14 cellular contexts compared by ENCODE assay signal in genomic region chr2:119545076-119545475, GRCh38. TPM values are rescaled to one million over a fixed set of nuclear protein-coding genes. Genes with fewer than 3 reads are reported as not detected.
DNase-seq lines count a peak whose midpoint lies in the region; ATAC-seq and TF ChIP-seq lines count a peak whose summit lies in the region.
"Had no signal": no experiment of that assay in that cellular context is flagged by ENCODE, and none has a peak within 500 bp of the region (broad histone marks: within the 10 kb centered on the region; RNA-seq: fewer than 3 reads in every experiment).

No MANE protein-coding gene starts in this region.

- peaks cover 57% of the 10 kb centered on the region for H3K27me3 Mint-ChIP-seq in activated naive CD8-positive, alpha-beta T cell treated with anti-CD3 and anti-CD28 coated beads, Interleukin-2, amount 10 ng/mL, durations not matched to agents 7 days and 5 days
- peaks cover 70% of the 10 kb centered on the region for H3K27me3 Mint-ChIP-seq in activated naive CD8-positive, alpha-beta T cell treated with anti-CD3 and anti-CD28 coated beads for 36 hours
- H3K27me3 Mint-ChIP-seq in mesothelial cell of epicardium (ENCODE audit: low read depth) (no peaks in the 10 kb centered on the region), type B pancreatic cell (peaks cover 11% of the 10 kb centered on the region)

- DNase-seq in activated naive CD8-positive, alpha-beta T cell treated with anti-CD3 and anti-CD28 coated beads, Interleukin-2, amount 10 ng/mL, durations not matched to agents 7 days and 5 days: no peak
- DNase-seq in activated naive CD8-positive, alpha-beta T cell treated with anti-CD3 and anti-CD28 coated beads for 36 hours: no peak
- DNase-seq in mesothelial cell of epicardium (ENCODE audit: low spot score in 2 of 2, unreplicated experiment in 2 of 2) (no peak), type B pancreatic cell (ENCODE audit: extremely low spot score, unreplicated experiment) (no peak), NOMO-1 treated with DMSO at 0.1 percent for 48 hours (lab: John Stamatoyannopoulos, UW; ENCODE audit: unreplicated experiment) (no peak)
- DNase-seq: activated CD4-positive, alpha-beta T cell treated with anti-CD3 and anti-CD28 coated beads for 4 hours; NCI-H187 treated with DMSO at 0.1 percent for 48 hours had no signal

- H3K27me3 ChIP-seq in duodenal mucosa (ENCODE audit: control insufficient read depth in 1 of 2, insufficient read depth in 2 of 2, low read length in 2 of 2): no peaks in the 10 kb centered on the region

- ATAC-seq in activated naive CD8-positive, alpha-beta T cell treated with anti-CD3 and anti-CD28 coated beads, Interleukin-2, amount 10 ng/mL, durations not matched to agents 7 days and 5 days (ENCODE audit: low read depth): no peak
- ATAC-seq in GM19035 (IDR thresholded peaks at IDR 0.05; ENCODE audit: unreplicated experiment) (no peak), GM21737 (IDR thresholded peaks at IDR 0.05; ENCODE audit: unreplicated experiment) (no peak)

- H3K27ac ChIP-seq in duodenal mucosa (ENCODE audit: low read depth, low read length): peak overlapping the region; percentile 79
- H3K27ac ChIP-seq: HL-60 had no signal

- H3K9me3 ChIP-seq in duodenal mucosa (ENCODE audit: control insufficient read depth in 1 of 2, low read length in 2 of 2): peaks cover 0 to 1% of the 10 kb centered on the region in 2 donors

- H3K36me3 ChIP-seq in duodenal mucosa (ENCODE audit: control insufficient read depth in 1 of 2, insufficient read depth in 2 of 2, low read length in 2 of 2): no peaks in the 10 kb centered on the region
- H3K36me3 ChIP-seq: BLaER1 treated with 17β-estradiol and CSF1 and Interleukin-3, amounts not matched to agents 10 nM and 100 nM had no signal

- no peak overlapping the region for H3K27ac Mint-ChIP-seq in activated naive CD8-positive, alpha-beta T cell treated with anti-CD3 and anti-CD28 coated beads, Interleukin-2, amount 10 ng/mL, durations not matched to agents 7 days and 5 days
- no peak overlapping the region for H3K27ac Mint-ChIP-seq in activated naive CD8-positive, alpha-beta T cell treated with anti-CD3 and anti-CD28 coated beads for 36 hours
- peak overlapping the region; percentile 73 for H3K27ac Mint-ChIP-seq in mesothelial cell of epicardium
- peak overlapping the region; percentile 45 for H3K27ac Mint-ChIP-seq in type B pancreatic cell
- H3K27ac Mint-ChIP-seq: stimulated activated effector memory CD8-positive, alpha-beta T cell treated with anti-CD3 and anti-CD28 coated beads, Interleukin-12 subunit alpha, Interleukin-12 subunit beta, amount 100 ng/mL, for 72 hours had no signal

- peak overlapping the region; percentile 15 for H3K4me3 Mint-ChIP-seq in activated naive CD8-positive, alpha-beta T cell treated with anti-CD3 and anti-CD28 coated beads, Interleukin-2, amount 10 ng/mL, durations not matched to agents 7 days and 5 days
- no peak overlapping the region for H3K4me3 Mint-ChIP-seq in activated naive CD8-positive, alpha-beta T cell treated with anti-CD3 and anti-CD28 coated beads for 36 hours
- H3K4me3 Mint-ChIP-seq in mesothelial cell of epicardium (peak overlapping the region; percentile 67), type B pancreatic cell (peak overlapping the region; percentile 90)
- H3K4me3 Mint-ChIP-seq: stimulated activated effector memory CD8-positive, alpha-beta T cell treated with anti-CD3 and anti-CD28 coated beads, Interleukin-12 subunit alpha, Interleukin-12 subunit beta, amount 100 ng/mL, for 72 hours had no signal

- peaks cover 5% of the 10 kb centered on the region for H3K4me1 Mint-ChIP-seq in activated naive CD8-positive, alpha-beta T cell treated with anti-CD3 and anti-CD28 coated beads, Interleukin-2, amount 10 ng/mL, durations not matched to agents 7 days and 5 days
- peaks cover 4% of the 10 kb centered on the region for H3K4me1 Mint-ChIP-seq in activated naive CD8-positive, alpha-beta T cell treated with anti-CD3 and anti-CD28 coated beads for 36 hours
- H3K4me1 Mint-ChIP-seq in mesothelial cell of epicardium (peaks cover 30% of the 10 kb centered on the region), type B pancreatic cell (ENCODE audit: unreplicated experiment) (peaks cover 25% of the 10 kb centered on the region)
- H3K4me1 Mint-ChIP-seq: stimulated activated effector memory CD8-positive, alpha-beta T cell treated with anti-CD3 and anti-CD28 coated beads, Interleukin-12 subunit alpha, Interleukin-12 subunit beta, amount 100 ng/mL, for 72 hours had no signal

- peaks cover 37 to 43% of the 10 kb centered on the region in 2 donors for H3K4me1 ChIP-seq in duodenal mucosa (ENCODE audit: control insufficient read depth in 1 of 2, insufficient read depth in 2 of 2, low read length in 2 of 2)

- peaks cover 2% of the 10 kb centered on the region for H3K36me3 Mint-ChIP-seq in activated naive CD8-positive, alpha-beta T cell treated with anti-CD3 and anti-CD28 coated beads, Interleukin-2, amount 10 ng/mL, durations not matched to agents 7 days and 5 days
- H3K36me3 Mint-ChIP-seq in activated naive CD8-positive, alpha-beta T cell treated with anti-CD3 and anti-CD28 coated beads for 36 hours: no peaks in the 10 kb centered on the region
- H3K36me3 Mint-ChIP-seq in mesothelial cell of epicardium (no peaks in the 10 kb centered on the region), type B pancreatic cell (peaks cover 3% of the 10 kb centered on the region)
- H3K36me3 Mint-ChIP-seq: stimulated activated effector memory CD8-positive, alpha-beta T cell treated with anti-CD3 and anti-CD28 coated beads, Interleukin-12 subunit alpha, Interleukin-12 subunit beta, amount 100 ng/mL, for 72 hours had no signal

- peaks cover 4% of the 10 kb centered on the region for H3K9me3 Mint-ChIP-seq in activated naive CD8-positive, alpha-beta T cell treated with anti-CD3 and anti-CD28 coated beads, Interleukin-2, amount 10 ng/mL, durations not matched to agents 7 days and 5 days
- H3K9me3 Mint-ChIP-seq in activated naive CD8-positive, alpha-beta T cell treated with anti-CD3 and anti-CD28 coated beads for 36 hours: no peaks in the 10 kb centered on the region
- H3K9me3 Mint-ChIP-seq in mesothelial cell of epicardium: peaks cover 3% of the 10 kb centered on the region
- no peaks in the 10 kb centered on the region for H3K9me3 Mint-ChIP-seq in type B pancreatic cell
- H3K9me3 Mint-ChIP-seq: stimulated activated effector memory CD8-positive, alpha-beta T cell treated with anti-CD3 and anti-CD28 coated beads, Interleukin-12 subunit alpha, Interleukin-12 subunit beta, amount 100 ng/mL, for 72 hours had no signal

- H3K9ac ChIP-seq in duodenal mucosa (ENCODE audit: low read depth in 1 of 2, low read length in 2 of 2): peak overlapping the region; percentile 50 to 73

- TF ChIP-seq CTCF in mesothelial cell of epicardium (IDR thresholded peaks at IDR 0.05; ENCODE audit: unreplicated experiment) (no peak), type B pancreatic cell (conservative IDR thresholded peaks at IDR 0.05) (no peak)

- POLR2A ChIA-PET in activated naive CD8-positive, alpha-beta T cell treated with anti-CD3 and anti-CD28 coated beads, Interleukin-2, amount 10 ng/mL, durations not matched to agents 7 days and 5 days (lab: Charles Lee): no interaction called here

- peak overlapping the region; percentile 60 to 74 for H3K4me3 ChIP-seq in duodenal mucosa (ENCODE audit: low read depth in 1 of 2, low read length in 2 of 2)

RNA-seq across cellular contexts. Expression of gene CFAP221, which starts 0.8 kb away (rescaled TPM):
- not detected for total RNA-seq in activated naive CD8-positive, alpha-beta T cell treated with anti-CD3 and anti-CD28 coated beads, Interleukin-2, amount 10 ng/mL, durations not matched to agents 7 days and 5 days
- total RNA-seq in activated naive CD8-positive, alpha-beta T cell treated with anti-CD3 and anti-CD28 coated beads for 36 hours: not detected
- 3.5 to 4.6 TPM (median 4.5 TPM) in 3 replicates for total RNA-seq in mesothelial cell of epicardium
- total RNA-seq in type B pancreatic cell (ENCODE audit: low replicate concordance): 1.6 and 4.8 TPM in 2 replicates

RNA-seq across cellular contexts. Expression of gene SCTR, which starts 20.8 kb away (rescaled TPM):
- not detected for total RNA-seq in activated naive CD8-positive, alpha-beta T cell treated with anti-CD3 and anti-CD28 coated beads, Interleukin-2, amount 10 ng/mL, durations not matched to agents 7 days and 5 days
- total RNA-seq in activated naive CD8-positive, alpha-beta T cell treated with anti-CD3 and anti-CD28 coated beads for 36 hours: not detected
- total RNA-seq in mesothelial cell of epicardium (0.97 to 1.3 TPM (median 1.2 TPM) in 3 replicates), type B pancreatic cell (ENCODE audit: low replicate concordance) (1.9 and 2.4 TPM in 2 replicates)
- total RNA-seq: skeletal muscle tissue had no signal

Comparison
In these comparisons a context has a peak if more than half of its experiments do, and no peak if none do; other contexts are left out.
1. H3K27ac Mint-ChIP-seq: peak in mesothelial cell of epicardium (single experiment) and type B pancreatic cell (single experiment); none in activated naive CD8-positive, alpha-beta T cell treated with anti-CD3 and anti-CD28 coated beads, Interleukin-2, amount 10 ng/mL, durations not matched to agents 7 days and 5 days (single experiment) and activated naive CD8-positive, alpha-beta T cell treated with anti-CD3 and anti-CD28 coated beads for 36 hours (single experiment).